Comparison of ENCODE assay signal across 30 cellular contexts in genomic region chr7:91327341-91327740, GRCh38.
DNase-seq lines count a peak whose midpoint lies in the region; ATAC-seq, FAIRE-seq and TF ChIP-seq lines count a peak whose summit lies in the region.
"Had no signal": no experiment of that assay in that cellular context is flagged by ENCODE, and none has a peak within 500 bp of the region (broad histone marks: within the 10 kb centered on the region; RNA-seq: fewer than 3 reads in every experiment).

No MANE protein-coding gene starts in this region.

- H4K20me1 ChIP-seq in OCI-LY3 (ENCODE audit: insufficient read depth, low read length), result no peaks in the 10 kb centered on the region

- H3K27ac ChIP-seq in OCI-LY3 (ENCODE audit: low read length) (peak overlapping the region; percentile 39), lower lobe of right lung (no peak overlapping the region), small intestine (ENCODE audit: low read depth in 1 of 2, low read length in 1 of 2) (no peak overlapping the region)

- no peaks in the 10 kb centered on the region for H3K27me3 ChIP-seq in OCI-LY3 (ENCODE audit: low read depth, low read length)
- H3K27me3 ChIP-seq in lower lobe of right lung (ENCODE audit: low read depth), result no peaks in the 10 kb centered on the region
- H3K27me3 ChIP-seq in small intestine (ENCODE audit: control insufficient read depth in 2 of 2, insufficient read depth in 2 of 2, low read length in 2 of 2), result no peaks in the 10 kb centered on the region
- H3K27me3 ChIP-seq: sigmoid colon had no signal

- DNase-seq in SKM-1 treated with dmso at 0.1 percent for 144 hours (lab: John Stamatoyannopoulos, UW; ENCODE audit: unreplicated experiment), result peak; percentile 49
- DNase-seq in SKM-1 (lab: John Stamatoyannopoulos, UW; ENCODE audit: unreplicated experiment), result no peak
- no peak for DNase-seq in lower lobe of right lung
- DNase-seq in small intestine, result no peak
- no peak for DNase-seq in nucleus accumbens (lab: John Stamatoyannopoulos, UW)
- DNase-seq in NCI-H128 (lab: John Stamatoyannopoulos, UW; ENCODE audit: unreplicated experiment), result no peak
- no peak for DNase-seq in UCSD-AML1 (lab: John Stamatoyannopoulos, UW; ENCODE audit: unreplicated experiment)
- DNase-seq: 8988T; activated CD8-positive, alpha-beta memory T cell treated with anti-CD3 and anti-CD28 coated beads, Interleukin-2, amount 10 ng/mL, durations not matched to agents 7 days and 5 days; activated naive CD4-positive, alpha-beta T cell treated with Interleukin-2 at 50 U/mL for 16 hours; activated T-cell treated with anti-CD3 and anti-CD28 coated beads, Interleukin-2, amount 50 U/mL, for 48 hours; Calu3; CD4-positive, CD25-positive, alpha-beta regulatory T cell; dermis blood vessel endothelial cell; DMS79; endodermal cell; GDM1; head of caudate nucleus; islet precursor cell; left ventricle myocardium superior; NCI-H1092; NCI-H1694 treated with DMSO at 0.1 percent for 48 hours; NCI-H446 treated with DMSO at 0.1 percent for 48 hours; sigmoid colon; stimulated activated naive CD4-positive, alpha-beta T cell had no signal

- 86 to 100% (median 88%) methylated on average over 2 of the region's 2 CpGs for WGBS in small intestine, 3 donors

- H3K9me3 ChIP-seq in OCI-LY3 (ENCODE audit: insufficient read depth, low read length) (no peaks in the 10 kb centered on the region), lower lobe of right lung (no peaks in the 10 kb centered on the region), small intestine (ENCODE audit: control insufficient read depth, low read depth) (no peaks in the 10 kb centered on the region)
- H3K9me3 ChIP-seq: HAP-1, sigmoid colon had no signal

- no peak for TF ChIP-seq CTCF in OCI-LY3 (IDR thresholded peaks at IDR 0.05; ENCODE audit: low read depth, low read length)
- TF ChIP-seq CTCF in lower lobe of right lung (IDR thresholded peaks at IDR 0.05), result no peak

- no peaks in the 10 kb centered on the region for H3K79me2 ChIP-seq in OCI-LY3 (ENCODE audit: low read length)

- H3K4me2 ChIP-seq in OCI-LY3 (ENCODE audit: low read length), result peak overlapping the region; percentile 60

- no peak overlapping the region for H2AFZ ChIP-seq in OCI-LY3 (ENCODE audit: low read depth, low read length)

- peak overlapping the region; percentile 10; the same call in 1 of the 2 replicates for H3K9ac ChIP-seq in OCI-LY3 (ENCODE audit: low read length)

- no peaks in the 10 kb centered on the region for H3K36me3 ChIP-seq in OCI-LY3 (replicated peaks; ENCODE audit: low read depth, low read length)
- H3K36me3 ChIP-seq in lower lobe of right lung, result no peaks in the 10 kb centered on the region
- H3K36me3 ChIP-seq in small intestine (ENCODE audit: control insufficient read depth in 2 of 2, insufficient read depth in 2 of 2, low read length in 2 of 2), result no peaks in the 10 kb centered on the region
- H3K36me3 ChIP-seq: HAP-1, sigmoid colon had no signal

- H3K4me3 ChIP-seq in OCI-LY3 (ENCODE audit: low read length) (no peak overlapping the region), lower lobe of right lung (no peak overlapping the region), small intestine (ENCODE audit: low read depth in 1 of 2, low read length in 2 of 2) (no peak overlapping the region)
- H3K4me3 ChIP-seq: HAP-1, sigmoid colon had no signal

- FAIRE-seq in small intestine (lab: Jason Lieb, UNC), result no peak

- intact Hi-C loops in lower lobe of right lung (cut with DNase I), result no loop called here

- ATAC-seq in lower lobe of right lung, result peak; percentile 39 to 48
- ATAC-seq: activated CD8-positive, alpha-beta memory T cell treated with anti-CD3 and anti-CD28 coated beads, Interleukin-2, amount 10 ng/mL, durations not matched to agents 7 days and 5 days; left ventricle myocardium superior; natural killer cell treated with Interleukin-12 subunit alpha and Interleukin-12 subunit beta and Interleukin-15 and Interleukin-18, amount 100 ng/mL, for 72 hours; Right ventricle myocardium inferior; WTC11 had no signal

- peaks cover 39% of the 10 kb centered on the region for H3K4me1 ChIP-seq in OCI-LY3 (ENCODE audit: low read length)
- peaks cover 26% of the 10 kb centered on the region for H3K4me1 ChIP-seq in lower lobe of right lung
- H3K4me1 ChIP-seq in small intestine (ENCODE audit: control insufficient read depth in 2 of 2, insufficient read depth in 1 of 2, low read depth in 1 of 2, low read length in 1 of 2), result no peaks in the 10 kb centered on the region
- H3K4me1 ChIP-seq: sigmoid colon had no signal
